In the genomic region with DNA sequence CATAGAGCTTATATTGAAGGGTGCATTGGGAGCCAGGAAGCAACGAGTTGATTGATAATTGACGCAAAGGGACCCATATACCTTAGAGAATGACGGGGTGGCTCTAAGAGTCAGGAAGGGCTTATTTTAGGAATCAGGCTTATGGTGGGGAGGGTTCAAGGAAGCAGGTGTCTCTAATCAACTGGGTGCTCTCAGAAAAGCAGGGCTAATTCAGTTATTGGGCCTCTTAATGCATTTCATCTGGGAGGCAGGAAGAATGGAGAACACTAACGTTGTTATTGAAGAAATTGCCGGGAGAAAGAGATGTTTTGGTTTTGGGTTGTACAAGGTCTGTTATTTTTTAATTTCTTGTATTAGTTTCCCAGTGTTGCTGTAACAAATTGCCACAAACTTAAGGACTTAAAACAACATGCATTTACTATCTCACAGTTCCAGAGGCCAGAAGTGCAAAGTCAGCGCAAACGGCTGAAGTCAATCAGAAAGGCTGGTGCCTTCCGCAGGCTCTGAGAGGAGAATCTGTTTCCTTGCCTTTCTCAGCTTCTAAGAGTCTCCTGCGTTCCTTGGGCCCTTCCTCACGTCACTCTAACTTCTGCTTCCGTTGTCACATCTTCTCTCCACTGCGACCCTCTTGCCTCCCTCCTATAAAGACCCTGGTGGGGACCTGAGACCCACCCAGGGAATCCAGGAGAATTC, we compare ENCODE assay signal across 1 cellular context.
TF ChIP-seq lines count a peak whose summit lies in the region.

No MANE protein-coding gene starts in this region.

TF ChIP-seq in K562, 482 proteins besides CTCF, POLR2A, EP300 and RAD21 (continued from another document):
- TF ChIP-seq POLR2G (IDR thresholded peaks at IDR 0.05; ENCODE audit: low read depth, low read length) = no peak
- TF ChIP-seq, protein P1, sequence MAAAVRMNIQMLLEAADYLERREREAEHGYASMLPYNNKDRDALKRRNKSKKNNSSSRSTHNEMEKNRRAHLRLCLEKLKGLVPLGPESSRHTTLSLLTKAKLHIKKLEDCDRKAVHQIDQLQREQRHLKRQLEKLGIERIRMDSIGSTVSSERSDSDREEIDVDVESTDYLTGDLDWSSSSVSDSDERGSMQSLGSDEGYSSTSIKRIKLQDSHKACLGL (CRISPR knock-in tag; IDR thresholded peaks at IDR 0.05; ENCODE audit: borderline replicate concordance, poor library complexity, severe bottlenecking) = no peak
- TF ChIP-seq ZNF184 (CRISPR knock-in tag; IDR thresholded peaks at IDR 0.05) = no peak
- TF ChIP-seq ZNF561 (CRISPR knock-in tag; conservative IDR thresholded peaks at IDR 0.05) = no peak
- TF ChIP-seq ARID2 (IDR thresholded peaks at IDR 0.05) = no peak
- TF ChIP-seq KLF10 (CRISPR knock-in tag; IDR thresholded peaks at IDR 0.05) = no peak
- no peak for TF ChIP-seq SMAD1 (IDR thresholded peaks at IDR 0.05; ENCODE audit: low read depth, low read length, partially characterized antibody)
- no peak for TF ChIP-seq ZEB2 (IDR thresholded peaks at IDR 0.05)
- no peak for TF ChIP-seq KDM4B (IDR thresholded peaks at IDR 0.05; ENCODE audit: borderline replicate concordance in 2 of 2, low read depth in 1 of 2)
- TF ChIP-seq ZNF232 (CRISPR knock-in tag; IDR thresholded peaks at IDR 0.05) = no peak
- TF ChIP-seq ETV6 (IDR thresholded peaks at IDR 0.05; ENCODE audit: borderline replicate concordance in 1 of 2, low read depth in 2 of 2, low read length in 1 of 2) = no peak
- no peak for TF ChIP-seq ETV6 (CRISPR knock-in tag; IDR thresholded peaks at IDR 0.05; ENCODE audit: borderline replicate concordance)
- no peak for TF ChIP-seq NR4A1 (CRISPR knock-in tag; IDR thresholded peaks at IDR 0.05)
- no peak for TF ChIP-seq NR4A1 (tag; IDR thresholded peaks at IDR 0.05)
- no peak for TF ChIP-seq ZNF695 (CRISPR knock-in tag; IDR thresholded peaks at IDR 0.05)
- TF ChIP-seq MAFG (tag; conservative IDR thresholded peaks at IDR 0.05) = peak; percentile 92
- TF ChIP-seq FOXK2 (conservative IDR thresholded peaks at IDR 0.05 in 1 of 2, IDR thresholded peaks at IDR 0.05 in 1 of 2; ENCODE audit: low read depth in 2 of 2) = no peak
- no peak for TF ChIP-seq HOXB6 (CRISPR knock-in tag; IDR thresholded peaks at IDR 0.05; ENCODE audit: borderline replicate concordance)
- TF ChIP-seq, protein P2, sequence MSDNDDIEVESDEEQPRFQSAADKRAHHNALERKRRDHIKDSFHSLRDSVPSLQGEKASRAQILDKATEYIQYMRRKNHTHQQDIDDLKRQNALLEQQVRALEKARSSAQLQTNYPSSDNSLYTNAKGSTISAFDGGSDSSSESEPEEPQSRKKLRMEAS (CRISPR knock-in tag; IDR thresholded peaks at IDR 0.05) = 0 out of 2 replicates have a peak, but pooled peaks have one; percentile 7
- no peak for TF ChIP-seq RBM15 (IDR thresholded peaks at IDR 0.05; ENCODE audit: insufficient read depth, low read length)
- no peak for TF ChIP-seq SAP30 (IDR thresholded peaks at IDR 0.05; ENCODE audit: borderline replicate concordance, insufficient read depth, low read depth, low read length, poor library complexity, severe bottlenecking)
- no peak for TF ChIP-seq MCM3 (IDR thresholded peaks at IDR 0.05)
TF ChIP-seq in K562: peak in this region for 7.
